ENCODE assay signal across 1 cellular context in genomic region chr15:64460206-64460736, GRCh38.
TF ChIP-seq lines count a peak whose summit lies in the region.

ZNF609 (plus strand) TSS chr15:64460578; CDS start chr15:64499420, 38,842 bp downstream.

TF ChIP-seq in HepG2, 621 proteins besides CTCF, POLR2A, EP300 and RAD21 (continued from another document and continues in another):
- peak; percentile 48; the same call in 1 of the 2 replicates for TF ChIP-seq PHF20 (CRISPR knock-in tag; IDR thresholded peaks at IDR 0.05)
- TF ChIP-seq ZBED4 (CRISPR knock-in tag; IDR thresholded peaks at IDR 0.05; ENCODE audit: borderline replicate concordance) = peak; percentile 82
- TF ChIP-seq PRDM15 (CRISPR knock-in tag; IDR thresholded peaks at IDR 0.05) = peak; percentile 99
- TF ChIP-seq ZNF451 (CRISPR knock-in tag; IDR thresholded peaks at IDR 0.05) = 0 out of 2 replicates have a peak, but pooled peaks have one; percentile 57
- no peak for TF ChIP-seq SMARCC2 (IDR thresholded peaks at IDR 0.05)
- no peak for TF ChIP-seq TOE1 (CRISPR knock-in tag; IDR thresholded peaks at IDR 0.05)
- no peak for TF ChIP-seq ZBTB3 (CRISPR knock-in tag; IDR thresholded peaks at IDR 0.05; ENCODE audit: borderline replicate concordance, low read depth)
- peak; percentile 23; the same call in 1 of the 2 replicates for TF ChIP-seq SP4 (CRISPR knock-in tag; IDR thresholded peaks at IDR 0.05)
- TF ChIP-seq FOXC1 (CRISPR knock-in tag; IDR thresholded peaks at IDR 0.05; ENCODE audit: borderline replicate concordance) = no peak
- no peak for TF ChIP-seq SAFB2 (CRISPR knock-in tag; IDR thresholded peaks at IDR 0.05; ENCODE audit: borderline replicate concordance, low read depth)
- TF ChIP-seq NR0B2 (CRISPR knock-in tag; IDR thresholded peaks at IDR 0.05) = 0 out of 2 replicates have a peak, but pooled peaks have one; percentile 22
- 0 out of 2 replicates have a peak, but pooled peaks have one; percentile 41 for TF ChIP-seq ZNF234 (CRISPR knock-in tag; conservative IDR thresholded peaks at IDR 0.05)
- 0 out of 2 replicates have a peak, but pooled peaks have one; percentile 29 for TF ChIP-seq ZHX2 (IDR thresholded peaks at IDR 0.05; ENCODE audit: low read depth)
- TF ChIP-seq ZHX2 (CRISPR knock-in tag; IDR thresholded peaks at IDR 0.05; ENCODE audit: borderline replicate concordance) = no peak
- TF ChIP-seq SPEN (CRISPR knock-in tag; IDR thresholded peaks at IDR 0.05; ENCODE audit: low read depth) = peak; percentile 73
- TF ChIP-seq ZNF326 (CRISPR knock-in tag; IDR thresholded peaks at IDR 0.05; ENCODE audit: borderline replicate concordance) = no peak
- TF ChIP-seq ZNF205 (CRISPR knock-in tag; IDR thresholded peaks at IDR 0.05) = 0 out of 2 replicates have a peak, but pooled peaks have one; percentile 47
- TF ChIP-seq ZNF740 (CRISPR knock-in tag; IDR thresholded peaks at IDR 0.05) = peak; percentile 69
- no peak for TF ChIP-seq ZNF280B (CRISPR knock-in tag; IDR thresholded peaks at IDR 0.05; ENCODE audit: borderline replicate concordance)
- peak; percentile 66 for TF ChIP-seq BCL6 (CRISPR knock-in tag; IDR thresholded peaks at IDR 0.05)
- TF ChIP-seq POLR2AphosphoS5 (IDR thresholded peaks at IDR 0.05; ENCODE audit: low read depth, low read length) = 0 out of 2 replicates have a peak, but pooled peaks have one; percentile 21
- TF ChIP-seq ATF7 (IDR thresholded peaks at IDR 0.05) = no peak
- peak; percentile 68; the same call in 1 of the 2 replicates for TF ChIP-seq ATF7 (CRISPR knock-in tag; IDR thresholded peaks at IDR 0.05)
- peak; percentile 58 for TF ChIP-seq HNRNPLL (IDR thresholded peaks at IDR 0.05; ENCODE audit: low read depth, low read length, poor library complexity, severe bottlenecking)
- peak; percentile 25; the same call in 1 of the 2 replicates for TF ChIP-seq ZNF362 (CRISPR knock-in tag; IDR thresholded peaks at IDR 0.05; ENCODE audit: borderline replicate concordance)
- no peak for TF ChIP-seq NFATC3 (CRISPR knock-in tag; IDR thresholded peaks at IDR 0.05)
- TF ChIP-seq ZC3H13 (CRISPR knock-in tag; IDR thresholded peaks at IDR 0.05) = no peak
- TF ChIP-seq ZNF530 (CRISPR knock-in tag; IDR thresholded peaks at IDR 0.05; ENCODE audit: low read depth) = no peak
- no peak for TF ChIP-seq MBD4 (IDR thresholded peaks at IDR 0.05; ENCODE audit: borderline replicate concordance, low read length)
- no peak for TF ChIP-seq ZNF441 (CRISPR knock-in tag; IDR thresholded peaks at IDR 0.05; ENCODE audit: borderline replicate concordance)
- no peak for TF ChIP-seq CSRNP2 (CRISPR knock-in tag; conservative IDR thresholded peaks at IDR 0.05; ENCODE audit: low read depth)
- TF ChIP-seq ZNF713 (CRISPR knock-in tag; IDR thresholded peaks at IDR 0.05) = no peak
- TF ChIP-seq ZNF615 (CRISPR knock-in tag; IDR thresholded peaks at IDR 0.05; ENCODE audit: borderline replicate concordance) = no peak
- TF ChIP-seq ZBTB26 (CRISPR knock-in tag; IDR thresholded peaks at IDR 0.05; ENCODE audit: borderline replicate concordance) = peak; percentile 56; the same call in 1 of the 2 replicates
- no peak for TF ChIP-seq ZEB1 (IDR thresholded peaks at IDR 0.05; ENCODE audit: insufficient replicate concordance, low read depth)
- no peak for TF ChIP-seq ZNF44 (CRISPR knock-in tag; IDR thresholded peaks at IDR 0.05)
- TF ChIP-seq MXI1 (IDR thresholded peaks at IDR 0.05; ENCODE audit: borderline replicate concordance, low read depth, low read length) = peak; percentile 51; the same call in 1 of the 3 replicates
- no peak for TF ChIP-seq ZNF576 (CRISPR knock-in tag; IDR thresholded peaks at IDR 0.05)
- peak; percentile 63; the same call in 1 of the 2 replicates for TF ChIP-seq TBX2 (CRISPR knock-in tag; IDR thresholded peaks at IDR 0.05; ENCODE audit: borderline replicate concordance)
- TF ChIP-seq ZFY (CRISPR knock-in tag; IDR thresholded peaks at IDR 0.05) = peak; percentile 76
